ENCODE assay signal across 1 cellular context in the genomic region with DNA sequence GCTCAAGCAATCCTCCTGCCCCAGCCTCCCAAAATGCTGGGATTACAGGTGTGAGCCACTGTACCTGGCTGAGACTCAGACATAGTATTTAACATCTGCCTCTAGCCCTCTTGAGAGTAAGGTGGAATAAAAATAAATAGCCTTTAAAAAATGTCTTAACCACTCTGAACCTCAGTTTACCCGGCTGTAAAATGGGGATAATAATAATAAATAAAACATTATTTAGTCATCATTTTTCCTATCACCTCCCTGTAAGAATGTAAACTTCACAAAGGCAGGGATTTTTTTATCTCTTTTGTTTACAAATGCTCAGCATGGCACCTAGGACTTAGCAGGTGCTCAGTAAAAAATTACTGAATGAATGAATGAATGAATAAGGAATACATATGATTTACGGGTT.
TF ChIP-seq lines count a peak whose summit lies in the region.

No MANE protein-coding gene starts in this region.

TF ChIP-seq in WTC11, 78 proteins besides CTCF, POLR2A, EP300 and RAD21:
- TF ChIP-seq, protein P1, sequence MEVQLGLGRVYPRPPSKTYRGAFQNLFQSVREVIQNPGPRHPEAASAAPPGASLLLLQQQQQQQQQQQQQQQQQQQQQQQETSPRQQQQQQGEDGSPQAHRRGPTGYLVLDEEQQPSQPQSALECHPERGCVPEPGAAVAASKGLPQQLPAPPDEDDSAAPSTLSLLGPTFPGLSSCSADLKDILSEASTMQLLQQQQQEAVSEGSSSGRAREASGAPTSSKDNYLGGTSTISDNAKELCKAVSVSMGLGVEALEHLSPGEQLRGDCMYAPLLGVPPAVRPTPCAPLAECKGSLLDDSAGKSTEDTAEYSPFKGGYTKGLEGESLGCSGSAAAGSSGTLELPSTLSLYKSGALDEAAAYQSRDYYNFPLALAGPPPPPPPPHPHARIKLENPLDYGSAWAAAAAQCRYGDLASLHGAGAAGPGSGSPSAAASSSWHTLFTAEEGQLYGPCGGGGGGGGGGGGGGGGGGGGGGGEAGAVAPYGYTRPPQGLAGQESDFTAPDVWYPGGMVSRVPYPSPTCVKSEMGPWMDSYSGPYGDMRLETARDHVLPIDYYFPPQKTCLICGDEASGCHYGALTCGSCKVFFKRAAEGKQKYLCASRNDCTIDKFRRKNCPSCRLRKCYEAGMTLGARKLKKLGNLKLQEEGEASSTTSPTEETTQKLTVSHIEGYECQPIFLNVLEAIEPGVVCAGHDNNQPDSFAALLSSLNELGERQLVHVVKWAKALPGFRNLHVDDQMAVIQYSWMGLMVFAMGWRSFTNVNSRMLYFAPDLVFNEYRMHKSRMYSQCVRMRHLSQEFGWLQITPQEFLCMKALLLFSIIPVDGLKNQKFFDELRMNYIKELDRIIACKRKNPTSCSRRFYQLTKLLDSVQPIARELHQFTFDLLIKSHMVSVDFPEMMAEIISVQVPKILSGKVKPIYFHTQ (CRISPR knock-in tag; IDR thresholded peaks at IDR 0.05) = no peak
- TF ChIP-seq HMGA2 (CRISPR knock-in tag; IDR thresholded peaks at IDR 0.05) (0 out of 2 replicates have a peak, but pooled peaks have one; percentile 21), CBFB (CRISPR knock-in tag; IDR thresholded peaks at IDR 0.05; ENCODE audit: low read depth) (no peak), ZNF219 (CRISPR knock-in tag; IDR thresholded peaks at IDR 0.05; ENCODE audit: borderline replicate concordance) (no peak), MXD4 (CRISPR knock-in tag; IDR thresholded peaks at IDR 0.05; ENCODE audit: borderline replicate concordance) (no peak), SP1 (CRISPR knock-in tag; conservative IDR thresholded peaks at IDR 0.05) (no peak)
- TF ChIP-seq, protein P2, sequence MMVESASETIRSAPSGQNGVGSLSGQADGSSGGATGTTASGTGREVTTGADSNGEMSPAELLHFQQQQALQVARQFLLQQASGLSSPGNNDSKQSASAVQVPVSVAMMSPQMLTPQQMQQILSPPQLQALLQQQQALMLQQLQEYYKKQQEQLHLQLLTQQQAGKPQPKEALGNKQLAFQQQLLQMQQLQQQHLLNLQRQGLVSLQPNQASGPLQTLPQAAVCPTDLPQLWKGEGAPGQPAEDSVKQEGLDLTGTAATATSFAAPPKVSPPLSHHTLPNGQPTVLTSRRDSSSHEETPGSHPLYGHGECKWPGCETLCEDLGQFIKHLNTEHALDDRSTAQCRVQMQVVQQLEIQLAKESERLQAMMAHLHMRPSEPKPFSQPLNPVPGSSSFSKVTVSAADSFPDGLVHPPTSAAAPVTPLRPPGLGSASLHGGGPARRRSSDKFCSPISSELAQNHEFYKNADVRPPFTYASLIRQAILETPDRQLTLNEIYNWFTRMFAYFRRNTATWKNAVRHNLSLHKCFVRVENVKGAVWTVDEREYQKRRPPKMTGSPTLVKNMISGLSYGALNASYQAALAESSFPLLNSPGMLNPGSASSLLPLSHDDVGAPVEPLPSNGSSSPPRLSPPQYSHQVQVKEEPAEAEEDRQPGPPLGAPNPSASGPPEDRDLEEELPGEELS (CRISPR knock-in tag; IDR thresholded peaks at IDR 0.05) = no peak
- TF ChIP-seq, protein P3, sequence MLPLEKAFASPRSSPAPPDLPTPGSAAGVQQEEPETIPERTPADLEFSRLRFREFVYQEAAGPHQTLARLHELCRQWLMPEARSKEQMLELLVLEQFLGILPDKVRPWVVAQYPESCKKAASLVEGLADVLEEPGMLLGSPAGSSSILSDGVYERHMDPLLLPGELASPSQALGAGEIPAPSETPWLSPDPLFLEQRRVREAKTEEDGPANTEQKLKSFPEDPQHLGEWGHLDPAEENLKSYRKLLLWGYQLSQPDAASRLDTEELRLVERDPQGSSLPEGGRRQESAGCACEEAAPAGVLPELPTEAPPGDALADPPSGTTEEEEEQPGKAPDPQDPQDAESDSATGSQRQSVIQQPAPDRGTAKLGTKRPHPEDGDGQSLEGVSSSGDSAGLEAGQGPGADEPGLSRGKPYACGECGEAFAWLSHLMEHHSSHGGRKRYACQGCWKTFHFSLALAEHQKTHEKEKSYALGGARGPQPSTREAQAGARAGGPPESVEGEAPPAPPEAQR (CRISPR knock-in tag; IDR thresholded peaks at IDR 0.05) = no peak
- TF ChIP-seq, protein P4, sequence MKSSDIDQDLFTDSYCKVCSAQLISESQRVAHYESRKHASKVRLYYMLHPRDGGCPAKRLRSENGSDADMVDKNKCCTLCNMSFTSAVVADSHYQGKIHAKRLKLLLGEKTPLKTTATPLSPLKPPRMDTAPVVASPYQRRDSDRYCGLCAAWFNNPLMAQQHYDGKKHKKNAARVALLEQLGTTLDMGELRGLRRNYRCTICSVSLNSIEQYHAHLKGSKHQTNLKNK (CRISPR knock-in tag; IDR thresholded peaks at IDR 0.05) = no peak
